In the genomic region with DNA sequence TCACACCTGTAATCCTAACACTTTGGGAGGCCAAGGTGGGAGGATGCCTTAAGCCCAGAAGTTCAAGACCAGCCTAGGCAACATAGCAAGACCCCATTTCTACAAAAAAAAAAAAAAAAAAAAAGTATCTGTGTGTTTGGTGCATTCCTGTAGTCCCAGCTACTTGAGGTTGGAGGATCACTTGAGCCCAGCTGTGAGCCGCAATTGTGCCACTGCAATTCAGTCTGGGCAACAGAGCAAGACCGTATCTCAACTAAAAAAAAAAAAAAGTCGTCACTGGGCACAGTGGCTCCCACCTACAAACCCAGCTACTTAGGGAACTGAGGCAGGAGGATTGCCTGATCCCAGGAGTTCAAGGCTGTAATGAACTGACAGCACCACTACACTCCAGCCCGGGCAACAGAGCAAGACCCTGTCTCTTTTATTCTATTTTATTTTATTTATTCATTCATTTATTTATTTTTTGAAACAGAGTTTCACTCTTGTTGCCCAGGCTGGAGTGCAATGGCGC, we compare ENCODE assay signal across 30 cellular contexts.
"Had no signal": no experiment of that assay in that cellular context is flagged by ENCODE, and none has a peak within 500 bp of the region (broad histone marks: within the 10 kb centered on the region; RNA-seq: fewer than 3 reads in every experiment).

No MANE protein-coding gene starts in this region.

- H3K9me3 ChIP-seq: adrenal gland, body of pancreas, breast epithelium had no signal

- H3K27ac ChIP-seq: adrenal gland, body of pancreas, brain microvascular endothelial cell, breast epithelium, VCaP had no signal

- DNase-seq: activated B cell treated with CpG ODN at 0.5 μM for 24 hours; activated CD4-positive, alpha-beta memory T cell treated with anti-CD3 and anti-CD28 coated beads for 36 hours; activated CD4-positive, alpha-beta T cell treated with anti-CD3 and anti-CD28 coated beads for 4 hours; activated CD4-positive, alpha-beta T cell treated with anti-CD3 and anti-CD28 coated beads, Interleukin-2, amount 10 ng/mL, durations not matched to agents 24 days and 14 days; activated CD4-positive, alpha-beta T cell treated with anti-CD3 and anti-CD28 coated beads, Interleukin-2, amount 50 U/mL, for 1 hour; activated CD4-positive, alpha-beta T cell treated with anti-CD3 and anti-CD28 coated beads, Interleukin-2, amount 50 U/mL, for 4 hours; activated CD4-positive, CD25-positive, alpha-beta regulatory T cell treated with anti-CD3 and anti-CD28 coated beads, Interleukin-2, amount 50 U/mL, for 72 hours; activated CD8-positive, alpha-beta memory T cell treated with anti-CD3 and anti-CD28 coated beads, Interleukin-2, amount 50 U/mL, for 4 hours; activated CD8-positive, alpha-beta T cell treated with anti-CD3 and anti-CD28 coated beads for 36 hours; activated effector memory CD4-positive, alpha-beta T cell treated with anti-CD3 and anti-CD28 coated beads, Interleukin-2, amount 50 U/mL, for 16 hours; activated gamma-delta T cell treated with Interleukin-2 at 50 U/mL for 16 hours; activated naive CD4-positive, alpha-beta T cell; activated naive CD4-positive, alpha-beta T cell treated with anti-CD3 and anti-CD28 coated beads for 36 hours; activated naive CD4-positive, alpha-beta T cell treated with anti-CD3 and anti-CD28 coated beads, Interleukin-2, amount 50 U/mL, for 16 hours; activated naive CD8-positive, alpha-beta T cell treated with anti-CD3 and anti-CD28 coated beads for 36 hours; activated T-cell treated with anti-CD3 and anti-CD28 coated beads for 4 hours; activated T-cell treated with anti-CD3 and anti-CD28 coated beads, Interleukin-2, amount 50 U/mL, for 1 hour; activated T-cell treated with anti-CD3 and anti-CD28 coated beads, Interleukin-2, amount 50 U/mL, for 4 hours; activated T-cell treated with anti-CD3 and anti-CD28 coated beads, Interleukin-2, amount 50 U/mL, for 72 hours; adrenal gland; amniotic stem cell; body of pancreas; brain microvascular endothelial cell; central memory CD4-positive, alpha-beta T cell; T-helper 2 cell; T-helper 9 cell had no signal

- H3K27me3 ChIP-seq: adrenal gland, body of pancreas, brain microvascular endothelial cell, breast epithelium had no signal

- H3K4me3 ChIP-seq: adrenal gland, body of pancreas, breast epithelium had no signal

- H3K4me1 ChIP-seq: adrenal gland, body of pancreas, breast epithelium had no signal

- H3K36me3 ChIP-seq: adrenal gland, brain microvascular endothelial cell, breast epithelium had no signal

- FAIRE-seq: astrocyte, TTC549 had no signal
